Comparison of ENCODE assay signal across 21 cellular contexts in genomic region chr6:42446370-42446769, GRCh38. TPM values are rescaled to one million over a fixed set of nuclear protein-coding genes. Genes with fewer than 3 reads are reported as not detected.
DNase-seq lines count a peak whose midpoint lies in the region; ATAC-seq and TF ChIP-seq lines count a peak whose summit lies in the region.
"Had no signal": no experiment of that assay in that cellular context is flagged by ENCODE, and none has a peak within 500 bp of the region (broad histone marks: within the 10 kb centered on the region; RNA-seq: fewer than 3 reads in every experiment).

No MANE protein-coding gene starts in this region.

- no peak overlapping the region for H3K4me2 ChIP-seq in SK-N-SH

- WGBS in SK-N-SH (ENCODE audit: low lambda C conversion rate): 97% methylated on average over 5 of the region's 5 CpGs

- TF ChIP-seq CTCF in SK-N-SH (IDR thresholded peaks at IDR 0.05) (no peak), nephron (IDR thresholded peaks at IDR 0.05; ENCODE audit: unreplicated experiment in 3 of 3) (no peak)

- CTCF ChIA-PET in SK-N-SH (lab: Yijun Ruan, JAX): interaction anchor here (1.2 to 1.4 kb wide), 3 partner anchors 85 to 232 kb away, joined by 3 read pairs; no protein-coding TSS in a partner anchor

- H3K4me1 Mint-ChIP-seq in activated T-cell treated with anti-CD3 and anti-CD28 coated beads, Interleukin-2, amount 50 U/mL, for 72 hours (ENCODE audit: low read depth): peaks cover 93% of the 10 kb centered on the region
- H3K4me1 Mint-ChIP-seq in dendritic cell treated with granulocyte-macrophage colony-stimulating factor and Interleukin-4, amounts not matched to agents 40 ng/mL and 50 ng/mL, for 4 days (ENCODE audit: low read depth): peaks cover 82% of the 10 kb centered on the region
- peaks cover 62% of the 10 kb centered on the region for H3K4me1 Mint-ChIP-seq in nephron

- 0 out of 4 replicates have a peak, but pooled peaks of 1 of the 2 experiments have one; percentile 8 for TF ChIP-seq EP300 in SK-N-SH (IDR thresholded peaks at IDR 0.05; ENCODE audit: borderline replicate concordance in 1 of 2, low read depth in 1 of 2, low read length in 1 of 2)

- POLR2A ChIA-PET in SK-N-SH (lab: Yijun Ruan, JAX): no interaction called here

- peaks cover 9 to 15% of the 10 kb centered on the region in 2 donors for H3K36me3 Mint-ChIP-seq in activated T-cell treated with anti-CD3 and anti-CD28 coated beads, Interleukin-2, amount 50 U/mL, for 72 hours (ENCODE audit: insufficient read depth in 2 of 2)
- peaks cover 47% of the 10 kb centered on the region for H3K36me3 Mint-ChIP-seq in dendritic cell treated with granulocyte-macrophage colony-stimulating factor and Interleukin-4, amounts not matched to agents 40 ng/mL and 50 ng/mL, for 4 days (ENCODE audit: low read depth)
- H3K36me3 Mint-ChIP-seq in nephron (ENCODE audit: low read depth): peaks cover 17% of the 10 kb centered on the region

- intact Hi-C loops in dendritic cell treated with granulocyte-macrophage colony-stimulating factor and Interleukin-4, amounts not matched to agents 40 ng/mL and 50 ng/mL, for 4 days (cut with micrococcal nuclease): no loop called here

- no peaks in the 10 kb centered on the region for H3K27me3 Mint-ChIP-seq in activated T-cell treated with anti-CD3 and anti-CD28 coated beads, Interleukin-2, amount 50 U/mL, for 72 hours (ENCODE audit: low read depth)
- H3K27me3 Mint-ChIP-seq in dendritic cell treated with granulocyte-macrophage colony-stimulating factor and Interleukin-4, amounts not matched to agents 40 ng/mL and 50 ng/mL, for 4 days: no peaks in the 10 kb centered on the region
- H3K27me3 Mint-ChIP-seq in nephron (ENCODE audit: low read depth): peaks cover 7% of the 10 kb centered on the region
- H3K27me3 Mint-ChIP-seq: stimulated activated naive CD8-positive, alpha-beta T cell treated with anti-CD3 and anti-CD28 coated beads, Interleukin-15, Interleukin-2, amounts not matched to agents 100 ng/mL and 50 ng/mL, for 24 hours had no signal

- no peak overlapping the region for H2AFZ ChIP-seq in SK-N-SH (ENCODE audit: low read depth)

- no peaks in the 10 kb centered on the region for H3K9me3 Mint-ChIP-seq in activated T-cell treated with anti-CD3 and anti-CD28 coated beads, Interleukin-2, amount 50 U/mL, for 72 hours
- no peaks in the 10 kb centered on the region for H3K9me3 Mint-ChIP-seq in dendritic cell treated with granulocyte-macrophage colony-stimulating factor and Interleukin-4, amounts not matched to agents 40 ng/mL and 50 ng/mL, for 4 days
- H3K9me3 Mint-ChIP-seq in nephron: no peaks in the 10 kb centered on the region
- H3K9me3 Mint-ChIP-seq: mesothelial cell of epicardium; stimulated activated naive CD8-positive, alpha-beta T cell treated with anti-CD3 and anti-CD28 coated beads, Interleukin-15, Interleukin-2, amounts not matched to agents 100 ng/mL and 50 ng/mL, for 24 hours had no signal

- no peak overlapping the region for H3K4me3 ChIP-seq in SK-N-SH (ENCODE audit: low read depth in 2 of 2, low read length in 1 of 2)
- H3K4me3 ChIP-seq: body of pancreas, SJCRH30, thoracic aorta had no signal

- ATAC-seq in activated T-cell treated with anti-CD3 and anti-CD28 coated beads, Interleukin-2, amount 50 U/mL, for 72 hours (replicated peaks in 1 of 2): no peak
- ATAC-seq in GM19455 (IDR thresholded peaks at IDR 0.05; ENCODE audit: unreplicated experiment): no peak
- ATAC-seq: body of pancreas had no signal

- no peak for TF ChIP-seq RAD21 in SK-N-SH (IDR thresholded peaks at IDR 0.05; ENCODE audit: low read length)

- H3K4me3 Mint-ChIP-seq in activated T-cell treated with anti-CD3 and anti-CD28 coated beads, Interleukin-2, amount 50 U/mL, for 72 hours: peak overlapping the region in 1 of 2 donors; percentile 98
- H3K4me3 Mint-ChIP-seq in dendritic cell treated with granulocyte-macrophage colony-stimulating factor and Interleukin-4, amounts not matched to agents 40 ng/mL and 50 ng/mL, for 4 days: no peak overlapping the region
- peak overlapping the region in 1 of 3 experiments; percentile 21 for H3K4me3 Mint-ChIP-seq in nephron
- H3K4me3 Mint-ChIP-seq: mesothelial cell of epicardium; nephron progenitor cell; stimulated activated naive CD8-positive, alpha-beta T cell treated with anti-CD3 and anti-CD28 coated beads, Interleukin-15, Interleukin-2, amounts not matched to agents 100 ng/mL and 50 ng/mL, for 24 hours had no signal

- H3K36me3 ChIP-seq in SK-N-SH (replicated peaks in 1 of 2; ENCODE audit: control insufficient read depth in 1 of 2, insufficient read depth in 2 of 2, low read length in 1 of 2): no peaks in the 10 kb centered on the region
- H3K36me3 ChIP-seq: SJCRH30, thoracic aorta had no signal

- H3K79me2 ChIP-seq in SK-N-SH (ENCODE audit: insufficient read depth): peaks cover 83% of the 10 kb centered on the region

- no peaks in the 10 kb centered on the region for H3K9me2 ChIP-seq in SK-N-SH

- no peaks in the 10 kb centered on the region for H3K27me3 ChIP-seq in SK-N-SH (ENCODE audit: insufficient read depth)
- H3K27me3 ChIP-seq: body of pancreas, SJCRH30 had no signal

- H3K9me3 ChIP-seq in SK-N-SH: no peaks in the 10 kb centered on the region
- H3K9me3 ChIP-seq: body of pancreas, SJCRH30, thoracic aorta had no signal

- no peak overlapping the region for H3K27ac ChIP-seq in SK-N-SH (ENCODE audit: low read depth in 2 of 2, low read length in 1 of 2)
- H3K27ac ChIP-seq: body of pancreas, epithelial cell of prostate, SJCRH30, thoracic aorta had no signal

- H3K9ac ChIP-seq in SK-N-SH: no peak overlapping the region

- peaks cover 7% of the 10 kb centered on the region for H3F3A ChIP-seq in SK-N-SH (replicated peaks; ENCODE audit: insufficient read depth)

- no peak for DNase-seq in activated T-cell treated with anti-CD3 and anti-CD28 coated beads, Interleukin-2, amount 50 U/mL, for 72 hours
- DNase-seq in activated T-cell treated with anti-CD3 and anti-CD28 coated beads, Interleukin-2, amount 50 U/mL, for 1 hour: no peak
- DNase-seq in SK-N-SH: no peak
- DNase-seq in NCI-H1436 (lab: John Stamatoyannopoulos, UW): no peak
- DNase-seq in amygdala (lab: John Stamatoyannopoulos, UW): no peak
- DNase-seq: activated CD4-positive, CD25-positive, alpha-beta regulatory T cell treated with anti-CD3 and anti-CD28 coated beads, Interleukin-2, amount 50 U/mL, for 72 hours; body of pancreas; DMS153; glutamatergic neuron; islet precursor cell; NCI-H1092 treated with DMSO at 0.1 percent for 48 hours; NCI-H1930; nephron progenitor cell; SJCRH30 had no signal

- peak overlapping the region; percentile 63 for H3K27ac Mint-ChIP-seq in activated T-cell treated with anti-CD3 and anti-CD28 coated beads, Interleukin-2, amount 50 U/mL, for 72 hours
- peak overlapping the region; percentile 8 for H3K27ac Mint-ChIP-seq in dendritic cell treated with granulocyte-macrophage colony-stimulating factor and Interleukin-4, amounts not matched to agents 40 ng/mL and 50 ng/mL, for 4 days
- peak overlapping the region in 2 of 3 experiments; percentile 40 to 99 for H3K27ac Mint-ChIP-seq in nephron
- H3K27ac Mint-ChIP-seq: nephron progenitor cell; stimulated activated naive CD8-positive, alpha-beta T cell treated with anti-CD3 and anti-CD28 coated beads, Interleukin-15, Interleukin-2, amounts not matched to agents 100 ng/mL and 50 ng/mL, for 24 hours had no signal

- peaks cover 12% of the 10 kb centered on the region; the same call in 1 of the 2 replicates for H4K20me1 ChIP-seq in SK-N-SH (ENCODE audit: insufficient read depth)

- peaks cover 13 to 15% of the 10 kb centered on the region in 2 experiments; a peak in 3 of 4 replicates for H3K4me1 ChIP-seq in SK-N-SH (ENCODE audit: control insufficient read depth in 1 of 2, insufficient read depth in 2 of 2, low read depth in 1 of 2, low read length in 1 of 2)
- H3K4me1 ChIP-seq: SJCRH30 had no signal

TF ChIP-seq in SK-N-SH, 30 proteins besides CTCF, POLR2A, EP300 and RAD21:
- TF ChIP-seq IRF3 (IDR thresholded peaks at IDR 0.05; ENCODE audit: low read depth, low read length) (no peak), TCF12 (IDR thresholded peaks at IDR 0.05) (peak; percentile 15; the same call in 1 of the 2 replicates)

RNA-seq across cellular contexts. Expression of gene TRERF1, which starts 5.4 kb away (rescaled TPM):
- 10 to 100 TPM; 37.2 to 43.0 TPM for total RNA-seq in activated T-cell treated with anti-CD3 and anti-CD28 coated beads, Interleukin-2, amount 50 U/mL, for 72 hours
- polyA plus RNA-seq in SK-N-SH (2012; rRNA removed): 3.2 and 3.6 TPM in 2 replicates
- polyA plus RNA-seq in SK-N-SH (2012; cell fraction: cytosol; rRNA removed): 2.3 and 2.9 TPM in 2 replicates
- polyA plus RNA-seq in SK-N-SH (2012; cell fraction: nucleus; rRNA removed): 9.6 and 12.0 TPM in 2 replicates

Comparison
In these comparisons a context has a peak if more than half of its experiments do, and no peak if none do; other contexts are left out.
1. H3K27ac Mint-ChIP-seq: peak in every context shown above with its lines; median percentile 70 in nephron; 63 in activated T-cell treated with anti-CD3 and anti-CD28 coated beads, Interleukin-2, amount 50 U/mL, for 72 hours; 8 in dendritic cell treated with granulocyte-macrophage colony-stimulating factor and Interleukin-4, amounts not matched to agents 40 ng/mL and 50 ng/mL, for 4 days.